ENCODE assay signal across 8 cellular contexts in genomic region chr15:31128919-31129768, GRCh38. TPM values are rescaled to one million over a fixed set of nuclear protein-coding genes. Genes with fewer than 3 reads are reported as not detected.
DNase-seq lines count a peak whose midpoint lies in the region; ATAC-seq and TF ChIP-seq lines count a peak whose summit lies in the region.

No MANE protein-coding gene starts in this region.

- H3K27me3 ChIP-seq in A673 (replicated peaks; ENCODE audit: insufficient read depth, low read depth, low read length, poor library complexity) = no peaks in the 10 kb centered on the region

- H3K4me1 Mint-ChIP-seq in activated CD4-positive, alpha-beta T cell treated with anti-CD3 and anti-CD28 coated beads for 36 hours = peaks cover 3% of the 10 kb centered on the region
- peaks cover 17% of the 10 kb centered on the region for H3K4me1 Mint-ChIP-seq in central memory CD8-positive, alpha-beta T cell

- H3K4me3 Mint-ChIP-seq in activated CD4-positive, alpha-beta T cell treated with anti-CD3 and anti-CD28 coated beads for 36 hours = no peak overlapping the region
- H3K4me3 Mint-ChIP-seq in central memory CD8-positive, alpha-beta T cell = no peak overlapping the region

- no peaks in the 10 kb centered on the region for H3K9me3 ChIP-seq in A673 (ENCODE audit: low read depth, low read length, poor library complexity, severe bottlenecking)

- no peak overlapping the region for H3K27ac Mint-ChIP-seq in activated CD4-positive, alpha-beta T cell treated with anti-CD3 and anti-CD28 coated beads for 36 hours
- no peak overlapping the region for H3K27ac Mint-ChIP-seq in central memory CD8-positive, alpha-beta T cell (ENCODE audit: low read depth)

- H3K4me1 ChIP-seq in A673 (ENCODE audit: insufficient read depth, low read length, poor library complexity, severe bottlenecking) = no peaks in the 10 kb centered on the region

- H3K27me3 Mint-ChIP-seq in activated CD4-positive, alpha-beta T cell treated with anti-CD3 and anti-CD28 coated beads for 36 hours = no peaks in the 10 kb centered on the region
- H3K27me3 Mint-ChIP-seq in central memory CD8-positive, alpha-beta T cell = no peaks in the 10 kb centered on the region

- DNase-seq in A673 (ENCODE audit: low spot score) (peak; percentile 73), GM13977 (ENCODE audit: low spot score) (peak; percentile 77), NCI-H1694 treated with DMSO at 0.1 percent for 48 hours (lab: John Stamatoyannopoulos, UW) (peak; percentile 4), left colon (peak; percentile 27 to 85)
- peak; percentile 88 for DNase-seq in activated CD4-positive, alpha-beta T cell treated with anti-CD3 and anti-CD28 coated beads for 36 hours
- peak; percentile 60 to 65 for DNase-seq in central memory CD8-positive, alpha-beta T cell (ENCODE audit: low spot score in 2 of 2)
- peak; percentile 84 to 87 for DNase-seq in stimulated activated CD4-positive, alpha-beta T cell treated with anti-CD3 and anti-CD28 coated beads, Interleukin-2, amount 100 ng/mL, for 24 hours

- no peak overlapping the region for H3K27ac ChIP-seq in A673 (ENCODE audit: low read depth, low read length, poor library complexity, severe bottlenecking)

- POLR2A ChIA-PET in A673 (lab: Charles Lee; ENCODE audit: low non-redundant PET) = no interaction called here
- POLR2A ChIA-PET in activated CD4-positive, alpha-beta T cell treated with anti-CD3 and anti-CD28 coated beads for 36 hours (lab: Charles Lee) = interaction anchor here (0.7 to 0.9 kb wide), 2 partner anchors 25 to 137 kb away, joined by 3 to 4 read pairs; no protein-coding TSS in a partner anchor

- in situ Hi-C loops in GM13977 (cut with MboI; ENCODE audit: low pct_unique_long_range_greater_than_20kb, low sequenced_read_pairs, unreplicated experiment) = loop anchor here (10.0 kb wide), 1 partner anchor 234 kb away; no protein-coding TSS in a partner anchor

- no peaks in the 10 kb centered on the region for H3K9me3 Mint-ChIP-seq in activated CD4-positive, alpha-beta T cell treated with anti-CD3 and anti-CD28 coated beads for 36 hours (ENCODE audit: low read depth)
- no peaks in the 10 kb centered on the region for H3K9me3 Mint-ChIP-seq in central memory CD8-positive, alpha-beta T cell

- peak; percentile 97 for TF ChIP-seq CTCF in A673 (conservative IDR thresholded peaks at IDR 0.05; ENCODE audit: low read depth, low read length)
- TF ChIP-seq CTCF in GM13977 (IDR thresholded peaks at IDR 0.05; ENCODE audit: extremely low read depth, insufficient read depth, missing control alignments) = peak; percentile 96

- BruUV-seq in A673 (replicated peaks; lab: Mats Ljungman, UMichigan) = no TSS peak

- intact Hi-C loops in A673 (cut with micrococcal nuclease; ENCODE audit: unreplicated experiment) (loop anchor here (10.0 kb wide), 2 partner anchors 144 to 334 kb away; no protein-coding TSS in a partner anchor), left colon (cut with DNase I, micrococcal nuclease) (no loop called here)
- intact Hi-C loops in activated CD4-positive, alpha-beta T cell treated with anti-CD3 and anti-CD28 coated beads for 36 hours (cut with DNase I, micrococcal nuclease) = loop anchor here in 1 of 2 experiments (5.0 to 10.0 kb wide), 4 partner anchors 204 to 467 kb away; no protein-coding TSS in a partner anchor

- no peaks in the 10 kb centered on the region for H3K36me3 Mint-ChIP-seq in activated CD4-positive, alpha-beta T cell treated with anti-CD3 and anti-CD28 coated beads for 36 hours (ENCODE audit: low read depth)
- no peaks in the 10 kb centered on the region for H3K36me3 Mint-ChIP-seq in central memory CD8-positive, alpha-beta T cell (ENCODE audit: insufficient read depth)

- no peaks in the 10 kb centered on the region for H3K36me3 ChIP-seq in A673 (ENCODE audit: insufficient read depth, low read length, poor library complexity, severe bottlenecking)

- no peak overlapping the region for H3K4me3 ChIP-seq in A673 (ENCODE audit: low read depth, low read length, poor library complexity, severe bottlenecking)

- CTCF ChIA-PET in A673 (lab: Charles Lee) = interaction anchor here (0.5 to 1.6 kb wide), 9 partner anchors 36 to 332 kb away, joined by 3 to 11 read pairs (median 3); partner anchors contain the start of gene MTMR10
- CTCF ChIA-PET in activated CD4-positive, alpha-beta T cell treated with anti-CD3 and anti-CD28 coated beads for 36 hours (lab: Charles Lee) = interaction anchor here (0.6 to 2.0 kb wide), 48 partner anchors 9 to 1791 kb away, joined by 3 to 19 read pairs (median 4); partner anchors contain the start of genes FAN1, MTMR10 and TRPM1

- ATAC-seq in activated CD4-positive, alpha-beta T cell treated with anti-CD3 and anti-CD28 coated beads for 36 hours = peak; percentile 93
- peak; percentile 61 for ATAC-seq in central memory CD8-positive, alpha-beta T cell (replicated peaks; ENCODE audit: extremely low read depth, poor library complexity, severe bottlenecking)
- ATAC-seq in left colon = peak; percentile 92
- ATAC-seq in HG03135 (IDR thresholded peaks at IDR 0.05; ENCODE audit: unreplicated experiment) = no peak

RNA-seq across cellular contexts. Expression of gene TRPM1, which starts 27.6 kb away (rescaled TPM):
- total RNA-seq in A673 (2021) (not detected in 2 replicates), left colon (not detected)
- total RNA-seq in activated CD4-positive, alpha-beta T cell treated with anti-CD3 and anti-CD28 coated beads for 36 hours = not detected

Comparison
In these comparisons a context has a peak if more than half of its experiments do, and no peak if none do; other contexts are left out.
1. DNase-seq: peak in every context shown above with its lines; median percentile 88 in activated CD4-positive, alpha-beta T cell treated with anti-CD3 and anti-CD28 coated beads for 36 hours; 86 in stimulated activated CD4-positive, alpha-beta T cell treated with anti-CD3 and anti-CD28 coated beads, Interleukin-2, amount 100 ng/mL, for 24 hours; 77 in GM13977; 73 in A673; 62 in central memory CD8-positive, alpha-beta T cell; 56 in left colon; 4 in NCI-H1694 treated with DMSO at 0.1 percent for 48 hours.